In the genomic region with DNA sequence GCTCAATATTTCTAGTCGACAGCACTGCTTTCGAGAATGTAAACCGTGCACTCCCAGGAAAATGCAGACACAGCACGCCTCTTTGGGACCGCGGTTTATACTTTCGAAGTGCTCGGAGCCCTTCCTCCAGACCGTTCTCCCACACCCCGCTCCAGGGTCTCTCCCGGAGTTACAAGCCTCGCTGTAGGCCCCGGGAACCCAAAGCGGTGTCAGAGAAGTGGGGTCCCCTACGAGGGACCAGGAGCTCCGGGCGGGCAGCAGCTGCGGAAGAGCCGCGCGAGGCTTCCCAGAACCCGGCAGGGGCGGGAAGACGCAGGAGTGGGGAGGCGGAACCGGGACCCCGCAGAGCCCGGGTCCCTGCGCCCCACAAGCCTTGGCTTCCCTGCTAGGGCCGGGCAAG, we compare ENCODE assay signal across 8 cellular contexts. TPM values are rescaled to one million over a fixed set of nuclear protein-coding genes. Genes with fewer than 3 reads are reported as not detected.
DNase-seq lines count a peak whose midpoint lies in the region; ATAC-seq and TF ChIP-seq lines count a peak whose summit lies in the region.
"Not testable (repeated sequence)": the region's sequence is repeated elsewhere in the genome, so short reads cannot be mapped to it uniquely, and the experiment has no call there.

No MANE protein-coding gene starts in this region.

- DNase-seq in activated CD8-positive, alpha-beta memory T cell treated with anti-CD3 and anti-CD28 coated beads for 24 hours, result peak; percentile 61
- DNase-seq in heart right ventricle, result not testable (repeated sequence)

- H3K27ac ChIP-seq in ACC112 (ENCODE audit: low read depth, low read length); ectodermal cell (ENCODE audit: insufficient read depth, low read depth, low read length, poor library complexity, severe bottlenecking); mesodermal cell (ENCODE audit: low read depth, low read length, severe bottlenecking): not testable (repeated sequence)
- H3K27ac ChIP-seq in heart right ventricle, result peak overlapping the region in 1 of 10 donors; percentile 50
- H3K27ac ChIP-seq in skin epidermis, result peak overlapping the region in 4 of 21 experiments; percentile 62 to 76 (median 69)

- intact Hi-C loops in heart right ventricle (cut with DNase I), result not testable (repeated sequence)

- H3K9ac ChIP-seq in Loucy (ENCODE audit: low read depth, low read length, poor library complexity, severe bottlenecking), result peak overlapping the region; percentile 54

- ATAC-seq in heart right ventricle, result not testable (repeated sequence)

- TF ChIP-seq CTCF in GM12875 (IDR thresholded peaks at IDR 0.05; ENCODE audit: borderline replicate concordance, insufficient read depth, low read depth, low read length); Loucy (conservative IDR thresholded peaks at IDR 0.05; ENCODE audit: low read length); heart right ventricle (IDR thresholded peaks at IDR 0.05): not testable (repeated sequence)

- H3K36me3 ChIP-seq in ACC112 (ENCODE audit: insufficient read depth, low read length); Loucy (ENCODE audit: insufficient read depth, low read length); ectodermal cell (ENCODE audit: control insufficient read depth, insufficient read depth, low read length); heart right ventricle; mesodermal cell (ENCODE audit: control insufficient read depth, insufficient read depth, low read length): not testable (repeated sequence)

- peak overlapping the region; percentile 60 for H3K4me3 ChIP-seq in ACC112 (ENCODE audit: low read depth, low read length)
- peak overlapping the region; percentile 45 for H3K4me3 ChIP-seq in GM12875 (ENCODE audit: low read depth, low read length)
- peak overlapping the region; percentile 63 for H3K4me3 ChIP-seq in Loucy (ENCODE audit: low read length, poor library complexity, severe bottlenecking)
- H3K4me3 ChIP-seq in ectodermal cell (ENCODE audit: insufficient read depth, low read depth, low read length), result peak overlapping the region; percentile 43
- H3K4me3 ChIP-seq in heart right ventricle, result peak overlapping the region in 8 of 10 donors; percentile 17 to 50 (median 41)
- peak overlapping the region; percentile 33 for H3K4me3 ChIP-seq in mesodermal cell (ENCODE audit: extremely low read depth, insufficient read depth, low read length, poor library complexity, severe bottlenecking)
- peak overlapping the region in 5 of 7 experiments; percentile 21 to 44 (median 31) for H3K4me3 ChIP-seq in skin epidermis

- not testable (repeated sequence) for H4K20me1 ChIP-seq in Loucy (ENCODE audit: insufficient read depth, low read length, poor library complexity, severe bottlenecking)

- 0 to 1% methylated on average over 6 to 7 of the region's 30 CpGs for WGBS in ectodermal cell, 2 experiments
- WGBS in heart right ventricle, 2 donors, result 0% methylated on average over 12 to 13 of the region's 30 CpGs
- no CpG with 5 or more reads among the region's 30 CpGs for WGBS in mesodermal cell (ENCODE audit: insufficient coverage in 2 of 2), 2 experiments

- not testable (repeated sequence) for H3K4me2 ChIP-seq in Loucy (ENCODE audit: low read depth, low read length, poor library complexity, severe bottlenecking)

- not testable (repeated sequence) for H3K4me1 ChIP-seq in ACC112 (ENCODE audit: control insufficient read depth, insufficient read depth, low read length, unreplicated experiment); Loucy (ENCODE audit: insufficient read depth, low read length, poor library complexity, severe bottlenecking); ectodermal cell (ENCODE audit: control insufficient read depth, insufficient read depth, low read length); heart right ventricle; mesodermal cell (ENCODE audit: control insufficient read depth, insufficient read depth, low read length, poor library complexity, severe bottlenecking)

- not testable (repeated sequence) for H3K79me2 ChIP-seq in ACC112 (ENCODE audit: control insufficient read depth, insufficient read depth, low read length, unreplicated experiment); Loucy (ENCODE audit: insufficient read depth, low read length)

- H3F3A ChIP-seq in Loucy (ENCODE audit: low read depth), result not testable (repeated sequence)

- H3K9me3 ChIP-seq in Loucy (ENCODE audit: insufficient read depth, low read depth, low read length); ectodermal cell (ENCODE audit: control insufficient read depth, low read length); heart right ventricle; mesodermal cell (ENCODE audit: control insufficient read depth, low read length): not testable (repeated sequence)

- not testable (repeated sequence) for H3K27me3 ChIP-seq in ACC112 (ENCODE audit: insufficient read depth, low read length); Loucy (ENCODE audit: insufficient read depth, low read length, poor library complexity, severe bottlenecking); ectodermal cell (ENCODE audit: control insufficient read depth, insufficient read depth, low read length, poor library complexity, severe bottlenecking); heart right ventricle

- H2AFZ ChIP-seq in ACC112 (ENCODE audit: low read length, unreplicated experiment); Loucy (ENCODE audit: low read length): not testable (repeated sequence)

- H3K9me2 ChIP-seq in Loucy (replicated peaks; ENCODE audit: low read depth, low read length), result not testable (repeated sequence)

RNA-seq across cellular contexts. Expression of a gene that starts 0.5 kb away (rescaled TPM):
- polyA plus RNA-seq in ectodermal cell (2013, experiment 1 of 4), result 20.6 TPM
- 16.9 TPM for polyA plus RNA-seq in ectodermal cell (2013, experiment 2 of 4)
- polyA plus RNA-seq in ectodermal cell (2013, experiment 3 of 4), result 16.9 TPM
- 19.1 TPM for polyA plus RNA-seq in ectodermal cell (2013, experiment 4 of 4)
- total RNA-seq in heart right ventricle, result 10 to 100 TPM in 3 of 10 donors, 1 to 10 TPM in 7; 6.0 to 14.2 (median 8.3) TPM
- polyA plus RNA-seq in heart right ventricle, result 10 to 100 TPM; 11.8 to 18.8 TPM
- polyA plus RNA-seq in mesodermal cell (2013, experiment 1 of 2), result 16.9 TPM
- 14.2 TPM for polyA plus RNA-seq in mesodermal cell (2013, experiment 2 of 2)
